In the genomic region with DNA sequence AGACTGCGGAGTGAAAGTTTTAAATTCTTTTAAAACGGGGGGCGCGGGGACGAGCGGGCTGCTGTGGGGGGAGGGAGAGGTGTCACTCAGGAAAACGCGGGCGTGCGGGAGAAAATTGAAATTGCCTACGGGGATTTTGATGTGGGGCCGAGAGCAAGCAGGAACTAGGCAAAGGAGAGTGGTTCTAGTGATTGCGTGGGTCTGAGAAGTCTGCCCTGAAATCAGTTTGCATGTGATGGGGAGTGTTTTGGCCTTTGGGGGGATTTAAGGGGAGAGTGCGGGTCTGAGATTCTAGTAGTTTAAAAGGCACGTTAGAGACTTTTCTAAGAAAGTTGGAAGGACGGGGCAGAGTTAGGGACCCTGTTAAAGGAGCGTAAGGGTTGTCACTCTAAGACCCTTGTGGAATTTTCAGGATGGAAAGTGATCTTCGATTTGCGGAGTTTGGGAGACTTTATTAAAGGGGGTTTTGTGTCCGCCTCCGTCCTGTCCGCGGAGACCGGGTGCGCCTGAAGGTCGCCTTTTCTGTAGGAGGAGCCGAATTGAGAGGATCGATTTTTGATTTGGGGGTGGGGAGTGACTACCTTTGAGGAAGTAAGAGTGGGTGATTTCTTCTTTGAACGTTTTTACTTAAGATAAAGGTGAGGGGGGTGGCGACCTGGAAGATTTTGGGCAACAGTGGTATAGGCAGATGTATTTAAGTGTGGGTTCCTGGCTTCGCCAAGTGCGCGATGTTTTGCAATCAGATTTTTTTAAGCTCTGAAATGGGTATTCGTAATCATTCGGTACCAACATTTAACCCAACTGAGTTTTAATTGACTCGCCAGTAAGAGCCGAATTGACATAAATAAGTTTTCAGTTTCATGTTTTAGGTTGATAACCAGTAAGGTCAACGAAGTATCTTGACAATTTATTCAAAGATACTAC, we compare ENCODE assay signal across 8 cellular contexts. TPM values are rescaled to one million over a fixed set of nuclear protein-coding genes. Genes with fewer than 3 reads are reported as not detected.
DNase-seq lines count a peak whose midpoint lies in the region; ATAC-seq and TF ChIP-seq lines count a peak whose summit lies in the region.

No MANE protein-coding gene starts in this region.

- H3K27ac ChIP-seq in breast epithelium (peak overlapping the region; percentile 95 to 97), liver (ENCODE audit: low read depth in 1 of 2, low read length in 2 of 2) (peak overlapping the region; percentile 96 to 97), substantia nigra (ENCODE audit: low read depth, low read length, poor library complexity, severe bottlenecking) (peak overlapping the region; percentile 98)

- no peaks in the 10 kb centered on the region for H3K27me3 ChIP-seq in breast epithelium
- H3K27me3 ChIP-seq in liver (ENCODE audit: control insufficient read depth in 4 of 4, insufficient read depth in 4 of 4, low read length in 3 of 4), result no peaks in the 10 kb centered on the region

- no peak for TF ChIP-seq RAD21 in liver (IDR thresholded peaks at IDR 0.05)

- under 1% methylated on average over 38 of the region's 38 CpGs for WGBS in liver

- ATAC-seq in HG02970 (IDR thresholded peaks at IDR 0.05; ENCODE audit: low FRiP score, unreplicated experiment), result peak; percentile 2
- ATAC-seq in HG03442 (IDR thresholded peaks at IDR 0.05; ENCODE audit: unreplicated experiment), result no peak

- TF ChIP-seq CTCF in GM13976 (IDR thresholded peaks at IDR 0.05; ENCODE audit: borderline replicate concordance, control extremely low read depth, extremely low read depth, insufficient read depth, missing control alignments) (no peak), breast epithelium (IDR thresholded peaks at IDR 0.05) (no peak), liver (IDR thresholded peaks at IDR 0.05; ENCODE audit: low read depth, low read length, missing input control) (no peak)

- H3K9ac ChIP-seq in liver (ENCODE audit: low read depth in 1 of 2, low read length in 2 of 2), result peak overlapping the region; percentile 67 to 86

- peak; percentile 26 for DNase-seq in GM13976 (ENCODE audit: low spot score)
- peak; percentile 11 for DNase-seq in RPMI7951 (ENCODE audit: low read depth)
- DNase-seq in breast epithelium (ENCODE audit: low spot score in 2 of 2), result peak in 1 of 2 donors; percentile 56
- DNase-seq in substantia nigra (lab: John Stamatoyannopoulos, UW), result peak in 5 of 49 donors; percentile 2 to 42 (median 24)
- DNase-seq in cerebellar nuclear complex (lab: John Stamatoyannopoulos, UW), result no peak

- intact Hi-C loops in breast epithelium (cut with DNase I; ENCODE audit: low total_unique reads), result no loop called here

- H3K9me3 ChIP-seq in breast epithelium, result no peaks in the 10 kb centered on the region
- no peaks in the 10 kb centered on the region for H3K9me3 ChIP-seq in liver (ENCODE audit: control insufficient read depth in 4 of 4, low read length in 3 of 4)

- H3K36me3 ChIP-seq in breast epithelium (no peaks in the 10 kb centered on the region), liver (ENCODE audit: control insufficient read depth in 4 of 4, insufficient read depth in 3 of 4, low read depth in 1 of 4, low read length in 3 of 4) (no peaks in the 10 kb centered on the region)

- peak overlapping the region; percentile 74 to 81 (median 80) for H3K4me3 ChIP-seq in breast epithelium
- H3K4me3 ChIP-seq in liver (ENCODE audit: low read depth in 1 of 3, low read length in 3 of 3), result peak overlapping the region; percentile 69 to 95 (median 91)

- in situ Hi-C loops in GM13976 (cut with MboI; ENCODE audit: low sequenced_read_pairs, unreplicated experiment), result no loop called here

- H3K4me1 ChIP-seq in breast epithelium (peaks cover 0 to 8% of the 10 kb centered on the region in 2 donors), liver (ENCODE audit: control insufficient read depth in 4 of 4, insufficient read depth in 4 of 4, low read length in 3 of 4) (peaks cover 3 to 19% (median 13%) of the 10 kb centered on the region in 4 donors)

- no peak for TF ChIP-seq POLR2A in breast epithelium (IDR thresholded peaks at IDR 0.05)

TF ChIP-seq in liver, 16 proteins besides CTCF, POLR2A, EP300 and RAD21:
- TF ChIP-seq GABPA (IDR thresholded peaks at IDR 0.05 in 1 of 2, conservative IDR thresholded peaks at IDR 0.05 in 1 of 2) (peak in 1 of 2 donors; percentile 7), EGR1 (IDR thresholded peaks at IDR 0.05; ENCODE audit: low read depth in 2 of 2) (no peak), TAF1 (conservative IDR thresholded peaks at IDR 0.05) (no peak), RXRA (IDR thresholded peaks at IDR 0.05) (no peak)

RNA-seq across cellular contexts. Expression of a gene that starts 1.1 kb away (rescaled TPM):
- 23.1 and 27.6 TPM in 2 replicates for total RNA-seq in RPMI7951 (2014; rRNA removed; shearing (Covaris generic))
- 10 to 100 TPM; 14.6 to 39.4 (median 26.2) TPM for total RNA-seq in breast epithelium
- total RNA-seq in liver, result 10 to 100 TPM; 10.0 to 17.1 TPM
- 1 to 10 TPM; 5.4 to 6.3 TPM for polyA plus RNA-seq in liver

RNA-seq across cellular contexts. Expression of a gene that starts 56.4 kb away (rescaled TPM):
- 129 and 133 TPM in 2 replicates for total RNA-seq in RPMI7951 (2014; rRNA removed; shearing (Covaris generic))
- total RNA-seq in breast epithelium (10 to 100 TPM; 34.7 to 53.9 (median 43.5) TPM), liver (10 to 100 TPM; 13.3 to 22.8 TPM)
- 10 to 100 TPM; 17.8 to 23.3 TPM for polyA plus RNA-seq in liver

Comparison
In these comparisons a context has a peak if more than half of its experiments do, and no peak if none do; other contexts are left out.
1. DNase-seq: peak in GM13976 (single experiment) and RPMI7951 (single experiment); none in cerebellar nuclear complex (0 of 2).
2. Peak in every context shown above with its lines, with median percentiles within 50 percentile points of each other: H3K27ac ChIP-seq.